Comparison of ENCODE assay signal across 16 cellular contexts in the genomic region with DNA sequence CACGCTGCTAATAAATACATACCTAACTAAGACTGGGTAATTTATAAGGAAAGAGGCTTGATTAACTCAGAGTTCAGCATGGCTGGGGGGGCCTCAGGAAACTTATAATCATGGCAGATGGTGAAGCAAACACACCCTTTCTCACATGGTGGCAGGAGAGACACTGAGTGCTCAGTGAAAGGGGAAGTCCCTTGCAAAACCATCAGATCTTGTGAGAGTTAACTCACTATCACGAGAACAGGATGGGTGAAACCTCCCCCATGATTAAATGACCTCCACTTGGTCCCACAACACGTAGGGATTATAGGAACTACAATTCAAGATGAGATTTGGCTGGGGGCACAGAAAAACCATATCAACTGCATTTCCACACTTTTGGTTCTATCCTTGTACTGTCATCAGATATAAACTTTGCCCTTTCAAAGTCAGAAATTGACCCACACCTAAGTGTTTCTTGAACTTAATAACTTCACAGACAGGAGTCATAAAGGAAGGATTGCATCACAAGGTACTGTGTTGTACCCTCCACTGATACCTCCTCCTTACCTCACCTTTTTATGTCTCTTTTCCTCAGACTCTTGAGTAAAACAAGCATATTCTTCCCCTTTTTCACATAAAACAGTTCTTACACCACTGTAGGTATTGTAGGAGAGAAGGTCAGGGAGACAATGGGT.
A peak's percentile ranks its signal among the peaks of the same experiment; 100 is the strongest.
DNase-seq lines count a peak whose midpoint lies in the region; ATAC-seq, FAIRE-seq and TF ChIP-seq lines count a peak whose summit lies in the region.
"Had no signal": no experiment of that assay in that cellular context is flagged by ENCODE, and none has a peak within 500 bp of the region (broad histone marks: within the 10 kb centered on the region; RNA-seq: fewer than 3 reads in every experiment).

No MANE protein-coding gene starts in this region.

- peak overlapping the region; percentile 25 for H3K27ac ChIP-seq in neutrophil

- H3K4me1 ChIP-seq in neutrophil (ENCODE audit: control insufficient read depth in 1 of 2, insufficient read depth in 1 of 2, low read depth in 1 of 2, low read length in 1 of 2), result peaks cover 16 to 18% of the 10 kb centered on the region in 2 experiments

- TF ChIP-seq CTCF in bronchial epithelial cell (IDR thresholded peaks at IDR 0.05; ENCODE audit: insufficient read depth, low read length, severe bottlenecking), result no peak
- TF ChIP-seq CTCF in neutrophil (IDR thresholded peaks at IDR 0.05), result no peak

- no peaks in the 10 kb centered on the region for H3K27me3 ChIP-seq in bronchial epithelial cell (ENCODE audit: control insufficient read depth, insufficient read depth, low read length)
- no peaks in the 10 kb centered on the region for H3K27me3 ChIP-seq in neutrophil

- peak; percentile 56 to 78 for DNase-seq in Kasumi-1 (lab: John Stamatoyannopoulos, UW)
- DNase-seq in SKM-1 treated with dmso at 0.1 percent for 144 hours (lab: John Stamatoyannopoulos, UW; ENCODE audit: unreplicated experiment), result peak; percentile 59
- DNase-seq in bronchial epithelial cell (ENCODE audit: low read depth), result peak; percentile 17
- DNase-seq in NK-92 (lab: John Stamatoyannopoulos, UW; ENCODE audit: unreplicated experiment), result no peak
- no peak for DNase-seq in nucleus accumbens (lab: John Stamatoyannopoulos, UW)
- no peak for DNase-seq in RCC 7860 (ENCODE audit: low spot score)
- DNase-seq: activated naive CD8-positive, alpha-beta T cell treated with anti-CD3 and anti-CD28 coated beads, Interleukin-2, amount 10 ng/mL, durations not matched to agents 7 days and 5 days; glutamatergic neuron; NCI-H1694 treated with DMSO at 0.1 percent for 48 hours; NCI-H226; SK-N-SH; stimulated activated CD4-positive, alpha-beta T cell treated with anti-CD3 and anti-CD28 coated beads, Interleukin-4, amount 100 ng/mL, for 1 hour; T-helper 9 cell had no signal

- H3K4me3 ChIP-seq in bronchial epithelial cell (ENCODE audit: low read depth, low read length), result no peak overlapping the region
- H3K4me3 ChIP-seq in neutrophil (ENCODE audit: low read depth in 1 of 2, low read length in 1 of 2), result no peak overlapping the region

- FAIRE-seq in bronchial epithelial cell (lab: Jason Lieb, UNC), result no peak
- FAIRE-seq in RCC 7860 (lab: Jason Lieb, UNC), result no peak
- FAIRE-seq: urothelium cell line had no signal

- no peak for ATAC-seq in GM18867 (IDR thresholded peaks at IDR 0.05; ENCODE audit: unreplicated experiment)

- no peaks in the 10 kb centered on the region for H3K9me3 ChIP-seq in neutrophil
- H3K9me3 ChIP-seq: SK-N-SH had no signal

- H3K36me3 ChIP-seq in bronchial epithelial cell (ENCODE audit: control insufficient read depth, insufficient read depth, low read length) (no peaks in the 10 kb centered on the region), neutrophil (no peaks in the 10 kb centered on the region)

Comparison
In these comparisons a context has a peak if more than half of its experiments do, and no peak if none do; other contexts are left out.
1. DNase-seq: peak in Kasumi-1 (2 of 2), SKM-1 treated with dmso at 0.1 percent for 144 hours (single experiment) and bronchial epithelial cell (single experiment); none in NK-92 (single experiment), nucleus accumbens (0 of 56) and RCC 7860 (single experiment).